ENCODE assay signal across 8 cellular contexts in the genomic region with DNA sequence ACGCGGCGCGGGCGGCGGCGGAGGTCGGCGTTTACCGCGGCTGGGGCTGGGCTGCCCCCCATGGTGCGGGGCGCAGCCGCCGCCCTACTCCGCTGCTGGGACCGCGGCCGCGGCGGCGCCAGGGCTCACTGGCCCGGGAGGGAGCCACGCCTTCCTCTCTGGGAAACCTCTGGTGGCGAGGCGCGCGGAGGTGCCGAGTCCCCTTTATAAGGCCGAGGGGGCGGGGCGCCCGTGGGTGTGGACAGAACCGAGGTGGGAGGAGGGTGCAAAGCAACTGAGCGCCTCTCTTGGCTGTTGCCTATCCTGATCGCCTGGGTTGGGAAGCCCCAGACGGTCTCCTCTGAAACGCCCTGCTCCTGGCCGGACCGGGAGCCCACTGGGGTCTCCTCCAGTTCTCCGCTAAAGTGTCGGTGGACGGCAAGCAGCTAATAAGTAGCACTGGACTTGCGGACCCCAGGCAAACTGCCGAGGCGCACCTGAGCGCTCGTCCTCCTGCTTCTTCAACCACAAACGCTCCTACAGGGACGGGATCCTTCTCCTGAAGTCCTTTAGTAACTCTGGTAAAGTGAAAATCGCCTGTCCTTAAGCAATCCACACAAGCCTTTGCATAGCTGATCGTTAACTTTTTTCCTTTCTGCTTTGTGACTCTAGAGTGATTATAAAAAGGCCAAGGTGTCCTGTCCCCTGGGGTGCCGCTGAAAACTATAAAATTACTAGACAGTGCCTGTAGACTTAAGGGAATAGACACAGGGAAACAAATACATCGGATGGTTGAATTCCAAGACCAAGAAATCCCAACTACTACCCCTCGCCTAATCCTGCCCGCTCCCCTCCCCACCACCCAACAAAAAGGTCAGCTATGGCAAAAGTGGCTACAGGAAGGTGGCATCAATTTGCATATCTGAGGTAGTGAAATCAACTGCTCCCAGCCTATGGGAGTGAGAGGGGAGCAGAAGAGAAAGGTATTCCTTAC. TPM values are rescaled to one million over a fixed set of nuclear protein-coding genes. Genes with fewer than 3 reads are reported as not detected.
DNase-seq lines count a peak whose midpoint lies in the region; ATAC-seq, FAIRE-seq and TF ChIP-seq lines count a peak whose summit lies in the region.

A gene (minus strand): TSS at position 182 of the 973 bp plus-strand sequence. CDS start 239 bp downstream, outside the sequence.

- H3K9me3 ChIP-seq in body of pancreas: no peaks in the 10 kb centered on the region

- FAIRE-seq in RCC 7860 (lab: Jason Lieb, UNC): no peak

- H3K27me3 ChIP-seq in GM06990 (replicated peaks; ENCODE audit: control insufficient read depth, insufficient read depth, low read length): no peaks in the 10 kb centered on the region; the same call in none of the 2 replicates
- no peaks in the 10 kb centered on the region for H3K27me3 ChIP-seq in body of pancreas

- TF ChIP-seq CTCF in GM06990 (IDR thresholded peaks at IDR 0.05; ENCODE audit: insufficient read depth, low read length, poor library complexity, severe bottlenecking) (no peak), body of pancreas (IDR thresholded peaks at IDR 0.05) (no peak)

- H3K4me3 ChIP-seq in GM06990 (replicated peaks; ENCODE audit: low read depth, low read length) (no peak within 1 kb of the TSS; the same call in 1 of the 2 replicates), body of pancreas (peak within 1 kb of the TSS; percentile 2 to 48)

- intact Hi-C loops in body of pancreas (cut with DNase I): loop anchor here (5.0 to 10.0 kb wide), 2 partner anchors 183 to 361 kb away; no protein-coding TSS in a partner anchor

- H3K36me3 ChIP-seq in GM06990 (ENCODE audit: control insufficient read depth, insufficient read depth, low read length) (no peaks in the 10 kb centered on the region), body of pancreas (replicated peaks in 1 of 2; ENCODE audit: insufficient read depth in 1 of 2, low read depth in 2 of 2) (no peaks in the 10 kb centered on the region)

- DNase-seq in GM06990 (ENCODE audit: extremely low read depth, insufficient read length) (peak; percentile 20), T-helper 1 cell (peak in 4 of 5 donors; percentile 23 to 30 (median 26)), body of pancreas (peak; percentile 71 to 89 (median 84)), islet precursor cell (peak; percentile 91), GM19240 (ENCODE audit: insufficient read length, low spot score) (no peak), RCC 7860 (ENCODE audit: low spot score) (no peak)
- DNase-seq in stimulated activated CD4-positive, alpha-beta T cell treated with anti-CD3 and anti-CD28 coated beads, Interleukin-2, amount 100 ng/mL, for 4 hours (ENCODE audit: low read depth): peak; percentile 41

- peaks cover 19% of the 10 kb centered on the region for H3K4me1 ChIP-seq in body of pancreas

- TF ChIP-seq POLR2A in body of pancreas (IDR thresholded peaks at IDR 0.05): peak in 2 of 3 donors; percentile 33 to 56

- peak within 1 kb of the TSS; percentile 38 to 55 (median 53) for H3K27ac ChIP-seq in body of pancreas

- 6 to 16% methylated on average over 19 to 49 of the region's 56 CpGs for WGBS in body of pancreas, 2 donors

- ATAC-seq in HG03159 (IDR thresholded peaks at IDR 0.05; ENCODE audit: unreplicated experiment) (peak; percentile 33), body of pancreas (peak; percentile 73)

RNA-seq across cellular contexts. Expression of the gene that starts here (rescaled TPM):
- 10 to 100 TPM; 15.0 to 65.3 TPM for total RNA-seq in body of pancreas

Comparison
In these comparisons a context has a peak if more than half of its experiments do, and no peak if none do; other contexts are left out.
1. DNase-seq: peak in GM06990 (single experiment), T-helper 1 cell (4 of 5), body of pancreas (4 of 4), islet precursor cell (single experiment) and stimulated activated CD4-positive, alpha-beta T cell treated with anti-CD3 and anti-CD28 coated beads, Interleukin-2, amount 100 ng/mL, for 4 hours (single experiment); none in GM19240 (single experiment) and RCC 7860 (single experiment).